21 cellular contexts compared by ENCODE assay signal in genomic region chr4:24497221-24497620, GRCh38.
"Had no signal": no experiment of that assay in that cellular context is flagged by ENCODE, and none has a peak within 500 bp of the region (broad histone marks: within the 10 kb centered on the region; RNA-seq: fewer than 3 reads in every experiment).

No MANE protein-coding gene starts in this region.

- DNase-seq: Kasumi-1, MV-4-11, NCI-H1092, NCI-H1105 treated with DMSO at 0.1 percent for 48 hours, NCI-H1417 treated with DMSO at 0.1 percent for 48 hours, NCI-H146, NCI-H1694 treated with DMSO at 0.1 percent for 48 hours, NCI-H1930, NCI-H2081, NCI-H2107, NCI-H2227 treated with DMSO at 0.1 percent for 48 hours, NCI-H524, NCI-H526 treated with DMSO at 0.1 percent for 48 hours, NCI-H748 treated with DMSO at 0.1 percent for 48 hours, Right ventricle myocardium superior, RPMI8226, SIG-M5 had no signal

- ATAC-seq: K562 had no signal

- H3K27ac ChIP-seq: KMS-11, SJSA1, SK-N-MC had no signal
